1 cellular context compared by ENCODE assay signal in the genomic region with DNA sequence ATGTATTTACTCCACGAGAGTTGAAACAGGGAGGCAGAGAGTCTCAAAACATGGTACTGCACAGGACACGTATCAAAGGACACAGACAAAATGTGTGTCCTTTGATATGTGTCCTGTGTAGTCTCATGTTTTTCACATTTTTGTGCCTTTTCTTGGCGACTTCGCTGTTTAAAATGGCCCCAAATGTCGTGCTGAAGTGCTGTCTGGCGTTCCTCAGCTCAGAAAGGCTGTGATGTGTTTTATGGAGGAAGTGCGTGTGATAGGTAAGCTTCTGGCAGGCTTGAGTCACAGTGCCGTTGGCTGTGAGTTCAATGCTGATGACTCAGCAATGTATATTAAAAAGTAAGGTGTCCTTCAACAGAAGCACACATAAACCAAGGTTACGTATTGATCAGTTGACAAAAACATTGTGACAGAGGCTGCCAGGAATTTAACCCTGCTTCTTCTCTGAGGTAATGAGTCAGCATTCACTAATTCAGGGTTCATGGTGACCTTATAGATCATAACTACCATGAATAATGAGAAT.
TF ChIP-seq lines count a peak whose summit lies in the region.

No MANE protein-coding gene starts in this region.

TF ChIP-seq in endothelial cell of umbilical vein, 7 proteins besides CTCF, POLR2A, EP300 and RAD21:
- TF ChIP-seq, protein P1, sequence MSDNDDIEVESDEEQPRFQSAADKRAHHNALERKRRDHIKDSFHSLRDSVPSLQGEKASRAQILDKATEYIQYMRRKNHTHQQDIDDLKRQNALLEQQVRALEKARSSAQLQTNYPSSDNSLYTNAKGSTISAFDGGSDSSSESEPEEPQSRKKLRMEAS (IDR thresholded peaks at IDR 0.05; ENCODE audit: insufficient read depth, insufficient read length): no peak
- TF ChIP-seq JUN (IDR thresholded peaks at IDR 0.05; ENCODE audit: borderline replicate concordance, insufficient read depth, insufficient read length, low read depth): peak; percentile 46
TF ChIP-seq in endothelial cell of umbilical vein: peak in this region for 1.
